In the genomic region with DNA sequence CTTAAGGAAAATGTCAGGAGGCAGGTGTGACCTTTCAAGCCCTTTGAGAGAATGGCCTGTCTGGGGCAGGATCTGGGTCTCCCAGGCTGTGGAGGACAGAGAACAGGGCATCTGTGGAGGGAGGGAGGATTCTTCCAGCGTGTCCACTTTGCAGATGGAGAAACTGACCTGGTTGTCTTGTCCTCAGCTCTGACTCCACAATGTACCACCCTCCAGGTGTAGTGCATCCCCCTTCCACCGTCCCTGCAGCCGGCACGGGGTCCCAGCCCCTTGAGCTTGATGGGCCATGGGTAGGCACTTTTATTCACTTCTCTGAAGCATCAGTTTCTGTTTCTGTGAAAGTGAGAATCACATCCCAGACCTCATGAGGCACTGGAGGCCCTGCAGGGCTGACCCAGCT, we compare ENCODE assay signal across 20 cellular contexts. TPM values are rescaled to one million over a fixed set of nuclear protein-coding genes. Genes with fewer than 3 reads are reported as not detected.
DNase-seq lines count a peak whose midpoint lies in the region; ATAC-seq and TF ChIP-seq lines count a peak whose summit lies in the region.
"Had no signal": no experiment of that assay in that cellular context is flagged by ENCODE, and none has a peak within 500 bp of the region (broad histone marks: within the 10 kb centered on the region; RNA-seq: fewer than 3 reads in every experiment).

No MANE protein-coding gene starts in this region.

- no peak overlapping the region for H3K4me2 ChIP-seq in PC-9
- H3K4me2 ChIP-seq in mesenchymal stem cell (ENCODE audit: low read length, poor library complexity, severe bottlenecking): no peak overlapping the region

- peaks cover 15% of the 10 kb centered on the region for H3K27me3 Mint-ChIP-seq in activated CD4-positive, alpha-beta T cell treated with anti-CD3 and anti-CD28 coated beads, Interleukin-2, amount 10 ng/mL, durations not matched to agents 24 days and 14 days

- H3K27ac ChIP-seq in PC-9 (peak overlapping the region; percentile 93), mesenchymal stem cell (ENCODE audit: low read length, poor library complexity, severe bottlenecking) (no peak overlapping the region), tibial artery (peak overlapping the region; percentile 84 to 89)
- H3K27ac ChIP-seq: 22Rv1 had no signal

- H3K4me3 ChIP-seq in PC-9 (no peak overlapping the region), mesenchymal stem cell (ENCODE audit: insufficient read depth in 1 of 2, low read depth in 1 of 2, low read length in 2 of 2) (no peak overlapping the region), tibial artery (no peak overlapping the region)
- H3K4me3 ChIP-seq: skin epidermis had no signal

- H2BK15ac ChIP-seq in mesenchymal stem cell (ENCODE audit: low read depth, poor library complexity, severe bottlenecking): peak overlapping the region; percentile 17

- peak overlapping the region; percentile 52 for H4K91ac ChIP-seq in mesenchymal stem cell (ENCODE audit: low read length)

- TF ChIP-seq CTCF in PC-9 (conservative IDR thresholded peaks at IDR 0.05) (no peak), tibial artery (IDR thresholded peaks at IDR 0.05) (no peak)

- H3K36me3 Mint-ChIP-seq in activated CD4-positive, alpha-beta T cell treated with anti-CD3 and anti-CD28 coated beads, Interleukin-2, amount 10 ng/mL, durations not matched to agents 24 days and 14 days (ENCODE audit: low read depth): no peaks in the 10 kb centered on the region
- H3K36me3 Mint-ChIP-seq: CD8-positive, alpha-beta T cell had no signal

- H4K20me1 ChIP-seq in PC-9 (ENCODE audit: insufficient read depth): peaks cover under 1% of the 10 kb centered on the region; the same call in 1 of the 2 replicates

- no peak overlapping the region for H2AFZ ChIP-seq in PC-9
- H2AFZ ChIP-seq in mesenchymal stem cell (ENCODE audit: low read depth, low read length): no peak overlapping the region

- H3F3A ChIP-seq in PC-9 (ENCODE audit: insufficient read depth, low read depth): peaks cover 56% of the 10 kb centered on the region

- no peak overlapping the region for H3K9ac ChIP-seq in mesenchymal stem cell (ENCODE audit: low read length)

- no peak overlapping the region for H3K23ac ChIP-seq in mesenchymal stem cell (ENCODE audit: low read length in 2 of 2)

- no peak overlapping the region for H4K8ac ChIP-seq in mesenchymal stem cell (ENCODE audit: low read length)

- H3K18ac ChIP-seq in mesenchymal stem cell (ENCODE audit: low read depth in 1 of 2, low read length in 2 of 2): peak overlapping the region in 1 of 2 experiments; percentile 75

- H3K36me3 ChIP-seq in PC-9 (ENCODE audit: low read depth) (no peaks in the 10 kb centered on the region), mesenchymal stem cell (ENCODE audit: control insufficient read depth in 1 of 2, insufficient read depth in 2 of 2, low read depth in 1 of 2, low read length in 2 of 2) (no peaks in the 10 kb centered on the region), tibial artery (no peaks in the 10 kb centered on the region)

- no peaks in the 10 kb centered on the region for H3K79me1 ChIP-seq in mesenchymal stem cell (replicated peaks; ENCODE audit: low read length, poor library complexity, severe bottlenecking)

- peak overlapping the region in 1 of 2 experiments; percentile 35 for H3K14ac ChIP-seq in mesenchymal stem cell (ENCODE audit: low read length in 2 of 2)

- no peak overlapping the region for H2AK5ac ChIP-seq in mesenchymal stem cell (ENCODE audit: low read length, severe bottlenecking)

- no peak for ATAC-seq in GM18511 (IDR thresholded peaks at IDR 0.05; ENCODE audit: unreplicated experiment)
- ATAC-seq in HG03571 (IDR thresholded peaks at IDR 0.05; ENCODE audit: unreplicated experiment): no peak
- ATAC-seq: activated CD4-positive, CD25-positive, alpha-beta regulatory T cell treated with anti-CD3 and anti-CD28 coated beads, Interleukin-2, amount 50 U/mL, for 24 hours; CD8-positive, alpha-beta T cell had no signal

- peaks cover 10% of the 10 kb centered on the region for H3K79me2 ChIP-seq in PC-9 (ENCODE audit: low read depth)

- H3K4me3 Mint-ChIP-seq in activated CD4-positive, alpha-beta T cell treated with anti-CD3 and anti-CD28 coated beads, Interleukin-2, amount 10 ng/mL, durations not matched to agents 24 days and 14 days: no peak overlapping the region
- H3K4me3 Mint-ChIP-seq: CD8-positive, alpha-beta T cell had no signal

- peak overlapping the region; percentile 29 for H2BK120ac ChIP-seq in mesenchymal stem cell (ENCODE audit: low read depth, low read length)

- H3K27me3 ChIP-seq in PC-9 (ENCODE audit: insufficient read depth, low read depth) (no peaks in the 10 kb centered on the region), mesenchymal stem cell (ENCODE audit: control insufficient read depth in 1 of 2, insufficient read depth in 1 of 2, low read length in 2 of 2) (peaks cover 0 to 3% of the 10 kb centered on the region in 2 experiments), tibial artery (no peaks in the 10 kb centered on the region)

- WGBS in mesenchymal stem cell: 91% methylated on average over 4 of the region's 4 CpGs

- peak overlapping the region; percentile 25 for H3K27ac Mint-ChIP-seq in activated CD4-positive, alpha-beta T cell treated with anti-CD3 and anti-CD28 coated beads, Interleukin-2, amount 10 ng/mL, durations not matched to agents 24 days and 14 days
- H3K27ac Mint-ChIP-seq: CD8-positive, alpha-beta T cell had no signal

- intact Hi-C loops in activated CD4-positive, alpha-beta T cell treated with anti-CD3 and anti-CD28 coated beads, Interleukin-2, amount 10 ng/mL, durations not matched to agents 24 days and 14 days (cut with micrococcal nuclease): loop anchor here (5.0 kb wide), 1 partner anchor 97 kb away; no protein-coding TSS in a partner anchor
- intact Hi-C loops in PC-9 (cut with micrococcal nuclease; ENCODE audit: unreplicated experiment) (loop anchor here (2.0 to 10.0 kb wide), 5 partner anchors 25 to 605 kb away; a partner anchor contains a TSS), tibial artery (cut with DNase I; ENCODE audit: low total_unique reads) (loop anchor here (5.0 kb wide), 2 partner anchors 48 to 97 kb away; no protein-coding TSS in a partner anchor)

- CTCF ChIA-PET in PC-9 (lab: Charles Lee): interaction anchor here (0.6 kb wide), 1 partner anchor 112 kb away, joined by 3 read pairs; no protein-coding TSS in a partner anchor

- POLR2A ChIA-PET in PC-9 (lab: Charles Lee; ENCODE audit: unreplicated experiment): interaction anchor here (0.6 kb wide), 1 partner anchor 15 kb away, joined by 3 read pairs; no protein-coding TSS in a partner anchor

- H2BK5ac ChIP-seq in mesenchymal stem cell (ENCODE audit: low read depth, low read length, poor library complexity, severe bottlenecking): no peak overlapping the region

- no peak for DNase-seq in activated CD4-positive, alpha-beta T cell treated with anti-CD3 and anti-CD28 coated beads, Interleukin-2, amount 10 ng/mL, durations not matched to agents 24 days and 14 days
- DNase-seq in activated CD4-positive, alpha-beta T cell treated with anti-CD3 and anti-CD28 coated beads, Interleukin-2, amount 50 U/mL, for 1 hour: no peak
- DNase-seq in PC-9 (no peak), mesenchymal stem cell (no peak), tibial artery (peak in 1 of 2 donors; percentile 56), NCI-H345 (lab: John Stamatoyannopoulos, UW) (no peak)
- DNase-seq: amygdala; CD8-positive, alpha-beta T cell; dermis blood vessel endothelial cell; KBM-7; kidney glomerular epithelial cell; NCI-H1417 treated with DMSO at 0.1 percent for 48 hours; NCI-H2107; NCI-H446 treated with DMSO at 0.1 percent for 48 hours; stimulated activated CD4-positive, alpha-beta T cell treated with anti-CD3 and anti-CD28 coated beads, Interleukin-1b, Interleukin-23, amount 100 ng/mL, for 48 hours had no signal

- H2BK12ac ChIP-seq in mesenchymal stem cell (ENCODE audit: low read length in 2 of 2): peak overlapping the region in 1 of 2 experiments; percentile 87

- no peaks in the 10 kb centered on the region for H3K9me2 ChIP-seq in PC-9 (ENCODE audit: insufficient read depth)

- H3K4ac ChIP-seq in mesenchymal stem cell (ENCODE audit: low read depth in 1 of 2, low read length in 2 of 2): peak overlapping the region in 1 of 2 experiments; percentile 65

- peaks cover 23% of the 10 kb centered on the region for H3K4me1 Mint-ChIP-seq in activated CD4-positive, alpha-beta T cell treated with anti-CD3 and anti-CD28 coated beads, Interleukin-2, amount 10 ng/mL, durations not matched to agents 24 days and 14 days

- H3K9me3 ChIP-seq in PC-9 (ENCODE audit: insufficient read depth, low read depth) (no peaks in the 10 kb centered on the region), mesenchymal stem cell (ENCODE audit: control insufficient read depth, low read length) (no peaks in the 10 kb centered on the region), tibial artery (no peaks in the 10 kb centered on the region)

- BruUV-seq in PC-9 (replicated peaks; lab: Mats Ljungman, UMichigan): no TSS peak

- H3K9me3 Mint-ChIP-seq in activated CD4-positive, alpha-beta T cell treated with anti-CD3 and anti-CD28 coated beads, Interleukin-2, amount 10 ng/mL, durations not matched to agents 24 days and 14 days: no peaks in the 10 kb centered on the region
- H3K9me3 Mint-ChIP-seq: CD8-positive, alpha-beta T cell had no signal

- H3K4me1 ChIP-seq in PC-9 (replicated peaks; ENCODE audit: insufficient read depth): peaks cover 79% of the 10 kb centered on the region
- H3K4me1 ChIP-seq in mesenchymal stem cell (ENCODE audit: control insufficient read depth, insufficient read depth, low read depth, low read length): peaks cover 32% of the 10 kb centered on the region
- peaks cover 0 to 83% (median 68%) of the 10 kb centered on the region in 4 donors for H3K4me1 ChIP-seq in tibial artery

RNA-seq across cellular contexts. Expression of a gene that starts 4.6 kb away (rescaled TPM):
- total RNA-seq in activated CD4-positive, alpha-beta T cell treated with anti-CD3 and anti-CD28 coated beads, Interleukin-2, amount 10 ng/mL, durations not matched to agents 24 days and 14 days: 0.05 TPM in 1 of 2 replicates, not detected in the other
- total RNA-seq in PC-9 (2021): 286 and 333 TPM in 2 replicates
- polyA plus RNA-seq in mesenchymal stem cell (2013, experiment 1 of 2): 537 TPM
- 530 TPM for polyA plus RNA-seq in mesenchymal stem cell (2013, experiment 2 of 2)
- total RNA-seq: CD8-positive, alpha-beta T cell had no signal

Comparison
In these comparisons a context has a peak if more than half of its experiments do, and no peak if none do; other contexts are left out.
1. RNA of a gene that starts 4.6 kb away (total RNA-seq): 286 to 333 TPM in PC-9; 0.05 TPM in activated CD4-positive, alpha-beta T cell treated with anti-CD3 and anti-CD28 coated beads, Interleukin-2, amount 10 ng/mL, durations not matched to agents 24 days and 14 days; every median in the first group is over 100 times any median in the second.